In genomic region chrX:52870041-52870440, GRCh38 we compare ENCODE assay signal across 27 cellular contexts. TPM values are rescaled to one million over a fixed set of nuclear protein-coding genes. Genes with fewer than 3 reads are reported as not detected.
"Had no signal": no experiment of that assay in that cellular context is flagged by ENCODE, and none has a peak within 500 bp of the region (broad histone marks: within the 10 kb centered on the region; RNA-seq: fewer than 3 reads in every experiment).

No MANE protein-coding gene starts in this region.

- H3K27ac ChIP-seq: Peyer's patch, SK-N-MC, WERI-Rb-1 had no signal

- H3K36me3 ChIP-seq: Peyer's patch, WERI-Rb-1 had no signal

- H3K4me3 ChIP-seq: K562, Peyer's patch, SK-N-MC had no signal

- H3K4me1 ChIP-seq: Peyer's patch had no signal

- DNase-seq: activated CD4-positive, alpha-beta memory T cell treated with anti-CD3 and anti-CD28 coated beads, Interleukin-2, amount 10 ng/mL, durations not matched to agents 7 days and 5 days; activated CD4-positive, alpha-beta T cell treated with anti-CD3 and anti-CD28 coated beads for 36 hours; activated CD4-positive, alpha-beta T cell treated with anti-CD3 and anti-CD28 coated beads, Interleukin-2, amount 50 U/mL, for 1 hour; activated gamma-delta T cell treated with Interleukin-2 at 50 U/mL for 16 hours; activated naive CD4-positive, alpha-beta T cell treated with anti-CD3 and anti-CD28 coated beads, Interleukin-2, amount 10 ng/mL, durations not matched to agents 7 days and 5 days; activated naive CD8-positive, alpha-beta T cell treated with anti-CD3 and anti-CD28 coated beads for 36 hours; activated T-cell treated with anti-CD3 and anti-CD28 coated beads for 4 hours; activated T-cell treated with anti-CD3 and anti-CD28 coated beads, Interleukin-2, amount 50 U/mL, for 48 hours; anterior cingulate cortex; Karpas-422; MM.1S; NCI-H1105; NCI-H1436 treated with DMSO at 0.1 percent for 48 hours; NCI-H187 treated with DMSO at 0.1 percent for 48 hours; NCI-H2081 treated with DMSO at 0.1 percent for 48 hours; NCI-H446; NCI-H524; Peyer's patch; SIG-M5; T-helper 1 cell; WERI-Rb-1 had no signal

- H3K27me3 ChIP-seq: Peyer's patch had no signal

- H3K9me3 ChIP-seq: Peyer's patch had no signal

RNA-seq across cellular contexts. Expression of gene XAGE3, which starts 2.2 kb away (rescaled TPM):
- total RNA-seq: activated CD4-positive, alpha-beta memory T cell treated with anti-CD3 and anti-CD28 coated beads, Interleukin-2, amount 10 ng/mL, durations not matched to agents 7 days and 5 days; activated CD4-positive, alpha-beta T cell treated with anti-CD3 and anti-CD28 coated beads for 36 hours; activated CD8-positive, alpha-beta memory T cell treated with anti-CD3 and anti-CD28 coated beads for 36 hours; activated naive CD8-positive, alpha-beta T cell treated with anti-CD3 and anti-CD28 coated beads for 36 hours; activated T-helper 17 cell treated with anti-CD3 and anti-CD28 coated beads, Interleukin-2, amount 50 U/mL, for 72 hours; cardiac septum; K562; Peyer's patch; T-helper 2 cell treated with Interferon-gamma antibody and Interleukin-4, amounts not matched to agents 100 ng/mL and 5 ng/mL, for 36 hours had no signal

RNA-seq across cellular contexts. Expression of gene XAGE5, which starts 59.0 kb away (rescaled TPM):
- total RNA-seq: activated CD4-positive, alpha-beta memory T cell treated with anti-CD3 and anti-CD28 coated beads, Interleukin-2, amount 10 ng/mL, durations not matched to agents 7 days and 5 days; activated CD4-positive, alpha-beta T cell treated with anti-CD3 and anti-CD28 coated beads for 36 hours; activated CD8-positive, alpha-beta memory T cell treated with anti-CD3 and anti-CD28 coated beads for 36 hours; activated naive CD8-positive, alpha-beta T cell treated with anti-CD3 and anti-CD28 coated beads for 36 hours; activated T-helper 17 cell treated with anti-CD3 and anti-CD28 coated beads, Interleukin-2, amount 50 U/mL, for 72 hours; cardiac septum; Peyer's patch; T-helper 2 cell treated with Interferon-gamma antibody and Interleukin-4, amounts not matched to agents 100 ng/mL and 5 ng/mL, for 36 hours had no signal
